Comparison of ENCODE assay signal across 11 cellular contexts in genomic region chr7:129875745-129876411, GRCh38.
DNase-seq lines count a peak whose midpoint lies in the region; ATAC-seq and TF ChIP-seq lines count a peak whose summit lies in the region.
"Had no signal": no experiment of that assay in that cellular context is flagged by ENCODE, and none has a peak within 500 bp of the region (broad histone marks: within the 10 kb centered on the region; RNA-seq: fewer than 3 reads in every experiment).

No MANE protein-coding gene starts in this region.

- H3K9me3 ChIP-seq in HEK293 (ENCODE audit: control insufficient read depth, insufficient read depth, low read depth, low read length), result no peaks in the 10 kb centered on the region
- no peaks in the 10 kb centered on the region for H3K9me3 ChIP-seq in body of pancreas
- H3K9me3 ChIP-seq in iPS-20b (ENCODE audit: insufficient read depth, low read depth, low read length), result no peaks in the 10 kb centered on the region
- no peaks in the 10 kb centered on the region for H3K9me3 ChIP-seq in trophoblast cell (ENCODE audit: insufficient read depth, low read depth, low read length)
- no peaks in the 10 kb centered on the region for H3K9me3 ChIP-seq in spleen
- H3K9me3 ChIP-seq: BLaER1 treated with 17β-estradiol and CSF1 and Interleukin-3, amounts not matched to agents 10 nM and 100 nM had no signal

- no peak overlapping the region for H3K14ac ChIP-seq in trophoblast cell (ENCODE audit: low read length)

- no peak for TF ChIP-seq POLR2A in body of pancreas (IDR thresholded peaks at IDR 0.05)
- TF ChIP-seq POLR2A in spleen (IDR thresholded peaks at IDR 0.05), result no peak

- H2BK120ac ChIP-seq in trophoblast cell (ENCODE audit: insufficient read depth, low read length, poor library complexity), result no peak overlapping the region

- H3K27me3 Mint-ChIP-seq in naive thymus-derived CD8-positive, alpha-beta T cell, result no peaks in the 10 kb centered on the region
- H3K27me3 Mint-ChIP-seq: brain had no signal

- no peaks in the 10 kb centered on the region; a peak in 1 of 3 replicates for H3K36me3 ChIP-seq in HEK293 (ENCODE audit: control insufficient read depth in 2 of 2, insufficient read depth in 1 of 2, low read length in 2 of 2)
- H3K36me3 ChIP-seq in body of pancreas (replicated peaks in 1 of 2; ENCODE audit: insufficient read depth in 1 of 2, low read depth in 2 of 2), result no peaks in the 10 kb centered on the region
- peaks cover 39% of the 10 kb centered on the region for H3K36me3 ChIP-seq in iPS-20b (ENCODE audit: insufficient read depth, low read depth, low read length)
- H3K36me3 ChIP-seq in trophoblast cell (ENCODE audit: control insufficient read depth in 1 of 2, insufficient read depth in 2 of 2, low read length in 2 of 2), result peaks cover 3 to 7% of the 10 kb centered on the region in 2 experiments
- H3K36me3 ChIP-seq in spleen, result peaks cover 0 to 70% (median 13%) of the 10 kb centered on the region in 6 donors

- no peak overlapping the region for H4K12ac ChIP-seq in trophoblast cell (ENCODE audit: low read depth, low read length)

- no peaks in the 10 kb centered on the region for H3K27me3 ChIP-seq in body of pancreas
- no peaks in the 10 kb centered on the region for H3K27me3 ChIP-seq in iPS-20b (ENCODE audit: insufficient read depth, low read length)
- H3K27me3 ChIP-seq in trophoblast cell (ENCODE audit: insufficient read depth, low read length), result no peaks in the 10 kb centered on the region
- no peaks in the 10 kb centered on the region for H3K27me3 ChIP-seq in spleen (replicated peaks in 1 of 7)
- H3K27me3 ChIP-seq: BLaER1 treated with 17β-estradiol and CSF1 and Interleukin-3, amounts not matched to agents 10 nM and 100 nM had no signal

- H3K4me3 ChIP-seq in HEK293 (ENCODE audit: low read depth, low read length), result no peak overlapping the region
- H3K4me3 ChIP-seq in body of pancreas, result no peak overlapping the region
- H3K4me3 ChIP-seq in iPS-20b (ENCODE audit: low read length), result no peak overlapping the region
- no peak overlapping the region for H3K4me3 ChIP-seq in trophoblast cell (ENCODE audit: low read depth, low read length)
- no peak overlapping the region for H3K4me3 ChIP-seq in spleen
- H3K4me3 ChIP-seq: BLaER1 treated with 17β-estradiol and CSF1 and Interleukin-3, amounts not matched to agents 10 nM and 100 nM had no signal

- peaks cover 0 to 66% (median 30%) of the 10 kb centered on the region in 3 donors for H3K36me3 Mint-ChIP-seq in naive thymus-derived CD8-positive, alpha-beta T cell

- H3K79me1 ChIP-seq in trophoblast cell (ENCODE audit: low read length), result no peaks in the 10 kb centered on the region

- no peak overlapping the region for H3K4me2 ChIP-seq in trophoblast cell (ENCODE audit: low read length)
- H3K4me2 ChIP-seq: BLaER1 treated with 17β-estradiol and CSF1 and Interleukin-3, amounts not matched to agents 10 nM and 100 nM had no signal

- H2AK5ac ChIP-seq in trophoblast cell (ENCODE audit: low read length), result no peak overlapping the region

- H3K4ac ChIP-seq in trophoblast cell (ENCODE audit: low read depth, low read length), result no peak overlapping the region

- DNase-seq in A172 (ENCODE audit: low spot score), result peak; percentile 66
- no peak for DNase-seq in body of pancreas
- DNase-seq in naive thymus-derived CD8-positive, alpha-beta T cell, result no peak
- no peak for DNase-seq in trophoblast cell
- no peak for DNase-seq in spleen
- DNase-seq: activated CD8-positive, alpha-beta T cell treated with anti-CD3 and anti-CD28 coated beads, Interleukin-2, amount 10 ng/mL, durations not matched to agents 7 days and 5 days had no signal

- H3K79me2 ChIP-seq in trophoblast cell (ENCODE audit: control insufficient read depth, insufficient read depth, low read length, poor library complexity), result no peaks in the 10 kb centered on the region

- H3K27ac Mint-ChIP-seq in naive thymus-derived CD8-positive, alpha-beta T cell, result peak overlapping the region in 2 of 10 donors; percentile 31 to 36
- H3K27ac Mint-ChIP-seq: activated CD8-positive, alpha-beta T cell treated with anti-CD3 and anti-CD28 coated beads, Interleukin-2, amount 10 ng/mL, durations not matched to agents 7 days and 5 days had no signal

- no peak overlapping the region for H3K23ac ChIP-seq in trophoblast cell (ENCODE audit: low read length)

- no peak overlapping the region for H3K27ac ChIP-seq in HEK293 (ENCODE audit: extremely low read depth, low read depth, low read length)
- H3K27ac ChIP-seq in body of pancreas, result peak overlapping the region in 3 of 4 donors; percentile 18 to 77 (median 58)
- peak overlapping the region; percentile 5 for H3K27ac ChIP-seq in iPS-20b (ENCODE audit: low read length)
- H3K27ac ChIP-seq in trophoblast cell (ENCODE audit: low read depth, low read length), result no peak overlapping the region
- H3K27ac ChIP-seq in spleen, result peak overlapping the region in 2 of 8 donors; percentile 76 to 78
- H3K27ac ChIP-seq: BLaER1 treated with 17β-estradiol and CSF1 and Interleukin-3, amounts not matched to agents 10 nM and 100 nM had no signal

- H2BK12ac ChIP-seq in trophoblast cell (ENCODE audit: low read length), result no peak overlapping the region

- no peaks in the 10 kb centered on the region for H3K9me3 Mint-ChIP-seq in naive thymus-derived CD8-positive, alpha-beta T cell
- H3K9me3 Mint-ChIP-seq: brain had no signal

- H3K4me1 Mint-ChIP-seq in naive thymus-derived CD8-positive, alpha-beta T cell, result peaks cover 28 to 53% (median 40%) of the 10 kb centered on the region in 4 donors

- no peak overlapping the region for H2AFZ ChIP-seq in trophoblast cell (ENCODE audit: insufficient read depth, low read length, poor library complexity)

- H3K18ac ChIP-seq in trophoblast cell (ENCODE audit: low read length), result no peak overlapping the region

- H3K9ac ChIP-seq in iPS-20b (ENCODE audit: low read depth, low read length) (0 out of 2 replicates have a peak overlapping the region, but pooled peaks have one; percentile 30), trophoblast cell (ENCODE audit: low read length) (no peak overlapping the region)
- H3K9ac ChIP-seq: BLaER1 treated with 17β-estradiol and CSF1 and Interleukin-3, amounts not matched to agents 10 nM and 100 nM had no signal

- POLR2A ChIA-PET in HEK293 (lab: Yijun Ruan, JAX), result interaction anchor here (0.6 to 1.2 kb wide), 2 partner anchors 10 to 225 kb away, joined by 3 to 8 read pairs; no protein-coding TSS in a partner anchor
- POLR2A ChIA-PET in naive thymus-derived CD8-positive, alpha-beta T cell (lab: Charles Lee), result no interaction called here

- intact Hi-C loops in body of pancreas (cut with DNase I) (no loop called here), spleen (cut with DNase I; ENCODE audit: low total_unique reads) (no loop called here)

- H2BK5ac ChIP-seq in trophoblast cell (ENCODE audit: low read depth, low read length, poor library complexity), result no peak overlapping the region

- no peak for TF ChIP-seq CTCF in HEK293 (tag by site-specific recombination; IDR thresholded peaks at IDR 0.05)
- TF ChIP-seq CTCF in body of pancreas (IDR thresholded peaks at IDR 0.05), result no peak
- no peak for TF ChIP-seq CTCF in spleen (IDR thresholded peaks at IDR 0.05 in 8 of 11, conservative IDR thresholded peaks at IDR 0.05 in 3 of 11)

- H3K4me3 Mint-ChIP-seq in naive thymus-derived CD8-positive, alpha-beta T cell, result no peak overlapping the region
- H3K4me3 Mint-ChIP-seq: activated CD8-positive, alpha-beta T cell treated with anti-CD3 and anti-CD28 coated beads, Interleukin-2, amount 10 ng/mL, durations not matched to agents 7 days and 5 days; brain had no signal

- CTCF ChIA-PET in HEK293 (lab: Yijun Ruan, JAX), result interaction anchor here (0.6 to 1.0 kb wide), 2 partner anchors 47 kb away, joined by 3 read pairs; no protein-coding TSS in a partner anchor

- H4K8ac ChIP-seq in trophoblast cell (ENCODE audit: low read depth, low read length), result no peak overlapping the region

- H3K4me1 ChIP-seq in HEK293 (ENCODE audit: control insufficient read depth, insufficient read depth, low read length), result no peaks in the 10 kb centered on the region
- peaks cover 45% of the 10 kb centered on the region for H3K4me1 ChIP-seq in body of pancreas
- peaks cover 37% of the 10 kb centered on the region for H3K4me1 ChIP-seq in iPS-20b (ENCODE audit: insufficient read depth, low read length)
- H3K4me1 ChIP-seq in trophoblast cell (ENCODE audit: control insufficient read depth in 1 of 2, insufficient read depth in 2 of 2, low read length in 2 of 2), result no peaks in the 10 kb centered on the region
- H3K4me1 ChIP-seq in spleen, result peaks cover 0 to 63% (median 16%) of the 10 kb centered on the region in 6 donors

- no peak overlapping the region for H4K91ac ChIP-seq in trophoblast cell (ENCODE audit: low read depth, low read length)

- WGBS in body of pancreas, 2 donors, result 29 to 37% methylated on average over 5 of the region's 5 CpGs
- WGBS in trophoblast cell (ENCODE audit: extremely low coverage, insufficient coverage, insufficient read length), result no CpG with 5 or more reads among the region's 5 CpGs
- 77 to 91% (median 86%) methylated on average over 5 of the region's 5 CpGs for WGBS in spleen, 5 donors

- ATAC-seq in body of pancreas (peak; percentile 55), GM19324 (IDR thresholded peaks at IDR 0.05; ENCODE audit: low FRiP score, unreplicated experiment) (no peak)
- no peak for ATAC-seq in naive thymus-derived CD8-positive, alpha-beta T cell
- ATAC-seq: activated CD8-positive, alpha-beta T cell treated with anti-CD3 and anti-CD28 coated beads, Interleukin-2, amount 10 ng/mL, durations not matched to agents 7 days and 5 days had no signal

TF ChIP-seq in HEK293, 187 proteins besides CTCF, POLR2A, EP300 and RAD21 (continues in another document):
- TF ChIP-seq ZNF354C (tag by site-specific recombination; IDR thresholded peaks at IDR 0.05; ENCODE audit: borderline replicate concordance, low read depth) (no peak), HOXC10 (CRISPR knock-in tag; IDR thresholded peaks at IDR 0.05) (no peak), ZNF24 (tag by site-specific recombination; IDR thresholded peaks at IDR 0.05) (no peak), REPIN1 (tag by site-specific recombination; IDR thresholded peaks at IDR 0.05; ENCODE audit: low read depth) (no peak)
- TF ChIP-seq, protein P1, sequence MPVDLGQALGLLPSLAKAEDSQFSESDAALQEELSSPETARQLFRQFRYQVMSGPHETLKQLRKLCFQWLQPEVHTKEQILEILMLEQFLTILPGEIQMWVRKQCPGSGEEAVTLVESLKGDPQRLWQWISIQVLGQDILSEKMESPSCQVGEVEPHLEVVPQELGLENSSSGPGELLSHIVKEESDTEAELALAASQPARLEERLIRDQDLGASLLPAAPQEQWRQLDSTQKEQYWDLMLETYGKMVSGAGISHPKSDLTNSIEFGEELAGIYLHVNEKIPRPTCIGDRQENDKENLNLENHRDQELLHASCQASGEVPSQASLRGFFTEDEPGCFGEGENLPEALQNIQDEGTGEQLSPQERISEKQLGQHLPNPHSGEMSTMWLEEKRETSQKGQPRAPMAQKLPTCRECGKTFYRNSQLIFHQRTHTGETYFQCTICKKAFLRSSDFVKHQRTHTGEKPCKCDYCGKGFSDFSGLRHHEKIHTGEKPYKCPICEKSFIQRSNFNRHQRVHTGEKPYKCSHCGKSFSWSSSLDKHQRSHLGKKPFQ (tag by site-specific recombination; IDR thresholded peaks at IDR 0.05), result no peak

Comparison
In these comparisons a context has a peak if more than half of its experiments do, and no peak if none do; other contexts are left out.
1. H3K27ac ChIP-seq: peak in body of pancreas (3 of 4) and iPS-20b (single experiment); none in HEK293 (single experiment) and trophoblast cell (single experiment).